In the genomic region with DNA sequence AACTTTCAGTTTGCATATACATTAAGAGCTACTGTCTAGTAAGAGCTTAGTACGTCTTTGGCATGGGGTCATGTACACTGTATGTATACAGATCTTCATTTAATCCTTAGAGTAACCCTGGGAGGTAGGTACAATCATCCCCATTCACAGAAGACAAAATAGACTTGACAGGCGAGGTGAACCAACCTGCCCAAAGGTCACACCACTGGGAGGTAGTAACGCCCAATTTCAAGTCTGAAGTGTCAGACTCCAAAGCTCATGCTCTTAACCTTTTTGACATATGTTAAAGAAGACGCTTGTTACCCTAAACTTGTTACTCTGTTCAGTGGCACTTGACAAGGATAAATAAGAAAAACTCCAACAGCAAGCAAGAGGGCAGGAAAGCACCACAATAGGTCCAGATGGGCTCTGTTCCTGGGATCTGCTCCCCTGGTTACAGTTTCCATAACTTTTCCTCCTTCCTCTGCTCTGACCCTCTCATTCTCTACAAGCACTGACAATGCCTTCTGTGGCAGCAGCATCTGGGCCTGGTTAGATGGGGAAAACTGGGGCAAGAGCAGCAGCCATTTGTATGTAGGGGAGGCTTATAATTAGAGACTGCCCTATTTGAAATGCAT, we compare ENCODE assay signal across 24 cellular contexts.
"Had no signal": no experiment of that assay in that cellular context is flagged by ENCODE, and none has a peak within 500 bp of the region (broad histone marks: within the 10 kb centered on the region; RNA-seq: fewer than 3 reads in every experiment).

No MANE protein-coding gene starts in this region.

- DNase-seq: activated CD4-positive, alpha-beta T cell treated with anti-CD3 and anti-CD28 coated beads for 1 hour; activated CD4-positive, alpha-beta T cell treated with anti-CD3 and anti-CD28 coated beads, Interleukin-2, amount 50 U/mL, for 1 hour; activated CD8-positive, alpha-beta memory T cell treated with anti-CD3 and anti-CD28 coated beads for 24 hours; activated CD8-positive, alpha-beta memory T cell treated with anti-CD3 and anti-CD28 coated beads, Interleukin-2, amount 50 U/mL, for 4 hours; activated naive CD4-positive, alpha-beta T cell treated with Interleukin-2 at 50 U/mL for 16 hours; activated T-cell treated with anti-CD3 and anti-CD28 coated beads, Interleukin-2, amount 50 U/mL, for 24 hours; effector CD4-positive, alpha-beta T cell; foreskin fibroblast; heart right ventricle; islet precursor cell; left cardiac atrium; stimulated activated CD4-positive, alpha-beta T cell treated with anti-CD3 and anti-CD28 coated beads, Interleukin-12 subunit alpha, Interleukin-12 subunit beta, amount 100 ng/mL, for 4 hours; stimulated activated CD4-positive, alpha-beta T cell treated with anti-CD3 and anti-CD28 coated beads, Interleukin-4, amount 100 ng/mL, for 4 hours; stomach; T-helper 9 cell; trophoblast cell; uterus had no signal

- ATAC-seq: heart right ventricle; left cardiac atrium; natural killer cell treated with Interleukin-12 subunit alpha and Interleukin-12 subunit beta and Interleukin-15 and Interleukin-18, amount 100 ng/mL, for 72 hours had no signal

- H3K9me3 Mint-ChIP-seq: activated T-cell treated with anti-CD3 and anti-CD28 coated beads, Interleukin-2, amount 50 U/mL, for 24 hours; brain; dendritic cell treated with granulocyte-macrophage colony-stimulating factor and Interleukin-4, amounts not matched to agents 40 ng/mL and 50 ng/mL, for 4 days; mesothelial cell of epicardium; natural killer cell treated with Interleukin-12 subunit alpha and Interleukin-12 subunit beta and Interleukin-15 and Interleukin-18, amount 100 ng/mL, for 72 hours had no signal

- H3K9me3 ChIP-seq: heart right ventricle, prostate gland, right atrium auricular region, stomach, uterus had no signal

- H3K27ac Mint-ChIP-seq: activated T-cell treated with anti-CD3 and anti-CD28 coated beads, Interleukin-2, amount 50 U/mL, for 24 hours; dendritic cell treated with granulocyte-macrophage colony-stimulating factor and Interleukin-4, amounts not matched to agents 40 ng/mL and 50 ng/mL, for 4 days; mesothelial cell of epicardium; natural killer cell treated with Interleukin-12 subunit alpha and Interleukin-12 subunit beta and Interleukin-15 and Interleukin-18, amount 100 ng/mL, for 72 hours had no signal

- H3K36me3 ChIP-seq: heart right ventricle, prostate gland, right atrium auricular region, stomach, uterus had no signal

- H3K36me3 Mint-ChIP-seq: brain; mesothelial cell of epicardium; natural killer cell treated with Interleukin-12 subunit alpha and Interleukin-12 subunit beta and Interleukin-15 and Interleukin-18, amount 100 ng/mL, for 72 hours had no signal

- H3K27ac ChIP-seq: heart right ventricle, prostate gland, right atrium auricular region, stomach, uterus had no signal

- H3K4me3 ChIP-seq: heart right ventricle, prostate gland, right atrium auricular region, stomach, uterus had no signal

- H3K4me1 ChIP-seq: prostate gland, right atrium auricular region, uterus had no signal

- H3K27me3 Mint-ChIP-seq: activated T-cell treated with anti-CD3 and anti-CD28 coated beads, Interleukin-2, amount 50 U/mL, for 24 hours; brain; dendritic cell treated with granulocyte-macrophage colony-stimulating factor and Interleukin-4, amounts not matched to agents 40 ng/mL and 50 ng/mL, for 4 days; natural killer cell treated with Interleukin-12 subunit alpha and Interleukin-12 subunit beta and Interleukin-15 and Interleukin-18, amount 100 ng/mL, for 72 hours had no signal

- H3K27me3 ChIP-seq: heart right ventricle, right atrium auricular region, stomach, uterus had no signal

- FAIRE-seq: endometrium had no signal

- H3K4me3 Mint-ChIP-seq: activated T-cell treated with anti-CD3 and anti-CD28 coated beads, Interleukin-2, amount 50 U/mL, for 24 hours; brain; dendritic cell treated with granulocyte-macrophage colony-stimulating factor and Interleukin-4, amounts not matched to agents 40 ng/mL and 50 ng/mL, for 4 days; mesothelial cell of epicardium; natural killer cell treated with Interleukin-12 subunit alpha and Interleukin-12 subunit beta and Interleukin-15 and Interleukin-18, amount 100 ng/mL, for 72 hours had no signal
